ENCODE assay signal across 28 cellular contexts in genomic region chr12:116339062-116339461, GRCh38.
A peak's percentile ranks its signal among the peaks of the same experiment; 100 is the strongest.
DNase-seq lines count a peak whose midpoint lies in the region; ATAC-seq, FAIRE-seq and TF ChIP-seq lines count a peak whose summit lies in the region.
"Had no signal": no experiment of that assay in that cellular context is flagged by ENCODE, and none has a peak within 500 bp of the region (broad histone marks: within the 10 kb centered on the region; RNA-seq: fewer than 3 reads in every experiment).

No MANE protein-coding gene starts in this region.

- peaks cover 46 to 71% (median 61%) of the 10 kb centered on the region in 3 donors for H3K4me1 Mint-ChIP-seq in naive B cell
- peaks cover 30% of the 10 kb centered on the region for H3K4me1 Mint-ChIP-seq in nephron progenitor cell
- H3K4me1 Mint-ChIP-seq: mesothelial cell of epicardium, natural killer cell had no signal

- no peak for TF ChIP-seq RAD21 in GM12878 (IDR thresholded peaks at IDR 0.05; ENCODE audit: insufficient read depth, low read depth, low read length)

- H3K4me1 ChIP-seq in GM12878 (ENCODE audit: control insufficient read depth, insufficient read depth, low read length), result peaks cover 28% of the 10 kb centered on the region
- H3K4me1 ChIP-seq: left ventricle myocardium inferior, parathyroid adenoma, right atrium auricular region had no signal

- no peak overlapping the region for H3K9ac ChIP-seq in GM12878 (ENCODE audit: control insufficient read depth, insufficient read depth, low read length)
- H3K9ac ChIP-seq: parathyroid adenoma had no signal

- intact Hi-C loops in GM12878 (cut with micrococcal nuclease; ENCODE audit: unreplicated experiment), result loop anchor here (1.0 to 5.0 kb wide), 5 partner anchors 62 to 358 kb away; partner anchors contain the start of gene MED13L

- DNase-seq in NB4 (ENCODE audit: low read depth) (peak; percentile 47), GM12878 (ENCODE audit: low read depth, low spot score) (no peak), naive B cell (peak; percentile 51), nephron progenitor cell (no peak), NK-92 (lab: John Stamatoyannopoulos, UW; ENCODE audit: unreplicated experiment) (no peak), AML-193 (lab: John Stamatoyannopoulos, UW) (no peak)
- DNase-seq: activated CD4-positive, alpha-beta T cell treated with anti-CD3 and anti-CD28 coated beads, Interleukin-2, amount 50 U/mL, for 48 hours; activated CD8-positive, alpha-beta memory T cell treated with anti-CD3 and anti-CD28 coated beads, Interleukin-2, amount 50 U/mL, for 48 hours; amygdala; COR-L47; effector CD4-positive, alpha-beta T cell; KBM-7; left ventricle myocardium inferior; MG63; natural killer cell; NCI-H1694 treated with DMSO at 0.1 percent for 48 hours; stimulated activated CD4-positive, alpha-beta T cell treated with anti-CD3 and anti-CD28 coated beads, Interleukin-2, amount 100 ng/mL, for 24 hours had no signal

- no peak overlapping the region for H3K27ac ChIP-seq in GM12878 (ENCODE audit: control insufficient read depth, insufficient read depth)
- H3K27ac ChIP-seq: left ventricle myocardium inferior, parathyroid adenoma, right atrium auricular region, RWPE1 had no signal

- H3K36me3 ChIP-seq in GM12878 (ENCODE audit: control insufficient read depth in 2 of 2, insufficient read depth in 2 of 2, low read length in 1 of 2), result no peaks in the 10 kb centered on the region
- H3K36me3 ChIP-seq: left ventricle myocardium inferior, MG63, right atrium auricular region had no signal

- peaks cover 0 to 10% (median 0%) of the 10 kb centered on the region in 7 donors for H3K9me3 Mint-ChIP-seq in naive B cell
- H3K9me3 Mint-ChIP-seq in nephron progenitor cell, result peaks cover 20% of the 10 kb centered on the region
- H3K9me3 Mint-ChIP-seq: activated naive CD4-positive, alpha-beta T cell treated with anti-CD3 and anti-CD28 coated beads, Interleukin-2, amount 50 U/mL, for 24 hours; activated T-helper 17 cell treated with anti-CD3 and anti-CD28 coated beads, Interleukin-2, amount 50 U/mL, for 72 hours; natural killer cell had no signal

- no peaks in the 10 kb centered on the region for H3K27me3 ChIP-seq in GM12878 (replicated peaks in 1 of 2; ENCODE audit: control insufficient read depth in 2 of 2, insufficient read depth in 2 of 2, low read length in 1 of 2)
- H3K27me3 ChIP-seq: MG63, right atrium auricular region had no signal

- CTCF ChIA-PET in GM12878 (lab: Yijun Ruan, JAX), result interaction anchor here (1.6 kb wide), 1 partner anchor 218 kb away, joined by 4 read pairs; no protein-coding TSS in a partner anchor

- H3K9me3 ChIP-seq in GM12878 (replicated peaks; ENCODE audit: control insufficient read depth, insufficient read depth, low read length), result peaks cover 10% of the 10 kb centered on the region; the same call in 2 of the 3 replicates
- H3K9me3 ChIP-seq: right atrium auricular region had no signal

- H3K79me2 ChIP-seq in GM12878 (ENCODE audit: control insufficient read depth, insufficient read depth, low read length), result no peaks in the 10 kb centered on the region
- H3K79me2 ChIP-seq: parathyroid adenoma had no signal

- H3K27ac Mint-ChIP-seq in naive B cell (peak overlapping the region; percentile 82 to 100 (median 96)), nephron progenitor cell (no peak overlapping the region)
- H3K27ac Mint-ChIP-seq: activated naive CD4-positive, alpha-beta T cell treated with anti-CD3 and anti-CD28 coated beads, Interleukin-2, amount 50 U/mL, for 24 hours; mesothelial cell of epicardium; natural killer cell had no signal

- no peak for TF ChIP-seq POLR2A in NB4 (IDR thresholded peaks at IDR 0.05; ENCODE audit: extremely low read depth, insufficient read length)
- TF ChIP-seq POLR2A in GM12878 (IDR thresholded peaks at IDR 0.05; ENCODE audit: low read depth, low read length), result no peak

- WGBS in GM12878 (ENCODE audit: insufficient coverage, insufficient replicate concordance, low lambda C conversion rate, missing lambda C conversion rate), result 63% methylated on average over 3 of the region's 3 CpGs

- H3K4me3 ChIP-seq in NB4 (ENCODE audit: low read depth, low read length) (no peak overlapping the region), GM12878 (no peak overlapping the region)
- H3K4me3 ChIP-seq: left ventricle myocardium inferior, MG63, right atrium auricular region had no signal

- no peak overlapping the region for H3K4me2 ChIP-seq in GM12878 (ENCODE audit: control insufficient read depth, insufficient read depth)

- no peaks in the 10 kb centered on the region for H3K36me3 Mint-ChIP-seq in naive B cell
- peaks cover 4% of the 10 kb centered on the region for H3K36me3 Mint-ChIP-seq in nephron progenitor cell (ENCODE audit: low read depth)
- H3K36me3 Mint-ChIP-seq: activated naive CD4-positive, alpha-beta T cell treated with anti-CD3 and anti-CD28 coated beads, Interleukin-2, amount 50 U/mL, for 24 hours; mesothelial cell of epicardium; natural killer cell had no signal

- no peaks in the 10 kb centered on the region for H3K27me3 Mint-ChIP-seq in naive B cell
- peaks cover 7% of the 10 kb centered on the region for H3K27me3 Mint-ChIP-seq in nephron progenitor cell (ENCODE audit: low read depth, poor library complexity)
- H3K27me3 Mint-ChIP-seq: activated naive CD4-positive, alpha-beta T cell treated with anti-CD3 and anti-CD28 coated beads, Interleukin-2, amount 50 U/mL, for 24 hours had no signal

- FAIRE-seq in GM12878 (lab: Jason Lieb, UNC), result no peak
- FAIRE-seq: G401.6, TTC549 had no signal

- H3K4me3 Mint-ChIP-seq in naive B cell (peak overlapping the region in 5 of 8 donors; percentile 25 to 56 (median 34)), nephron progenitor cell (no peak overlapping the region)
- H3K4me3 Mint-ChIP-seq: activated naive CD4-positive, alpha-beta T cell treated with anti-CD3 and anti-CD28 coated beads, Interleukin-2, amount 50 U/mL, for 24 hours; activated T-helper 17 cell treated with anti-CD3 and anti-CD28 coated beads, Interleukin-2, amount 50 U/mL, for 72 hours; mesothelial cell of epicardium; natural killer cell had no signal

- SMC1A ChIA-PET in GM12878 (lab: Charles Lee; ENCODE audit: uncharacterized antibody, unreplicated experiment), result no interaction called here

- no peak for TF ChIP-seq CTCF in NB4 (IDR thresholded peaks at IDR 0.05; ENCODE audit: low read depth, low read length)
- TF ChIP-seq CTCF in GM12878 (IDR thresholded peaks at IDR 0.05 in 2 of 3, conservative IDR thresholded peaks at IDR 0.05 in 1 of 3; ENCODE audit: control insufficient read depth in 2 of 3, extremely low read depth in 1 of 3, insufficient read depth in 1 of 3, low read depth in 3 of 3, low read length in 3 of 3), result no peak
- no peak for TF ChIP-seq CTCF in nephron progenitor cell (IDR thresholded peaks at IDR 0.05)

- no peak for TF ChIP-seq EP300 in GM12878 (IDR thresholded peaks at IDR 0.05; ENCODE audit: borderline replicate concordance in 1 of 2, control insufficient read depth in 1 of 2, low read depth in 2 of 2, low read length in 2 of 2)

- RAD21 ChIA-PET in GM12878 (lab: Charles Lee; ENCODE audit: unreplicated experiment), result no interaction called here

- H2AFZ ChIP-seq in GM12878 (ENCODE audit: control insufficient read depth, low read depth, low read length), result no peak overlapping the region
- H2AFZ ChIP-seq: parathyroid adenoma had no signal

- no TSS peak for BruUV-seq in GM12878 (replicated peaks; lab: Mats Ljungman, UMichigan)

- no peaks in the 10 kb centered on the region for H4K20me1 ChIP-seq in GM12878 (ENCODE audit: control insufficient read depth, insufficient read depth)

- in situ Hi-C loops in GM12878 (cut with MboI), result no loop called here

- POLR2A ChIA-PET in GM12878 (lab: Charles Lee), result interaction anchor here (0.6 to 0.7 kb wide), 2 partner anchors 15 to 220 kb away, joined by 3 read pairs; partner anchors contain the start of gene MAP1LC3B2

- ATAC-seq in HG03354 (IDR thresholded peaks at IDR 0.05; ENCODE audit: poor library complexity, severe bottlenecking, unreplicated experiment), result peak; percentile 39
- ATAC-seq in GM12878, result 0 out of 3 replicates have a peak, but pooled peaks have one; percentile 5
- peak; percentile 24 to 35 for ATAC-seq in naive B cell (ENCODE audit: low read depth in 2 of 2)
- no peak for ATAC-seq in HG03196 (IDR thresholded peaks at IDR 0.05; ENCODE audit: unreplicated experiment)
- ATAC-seq: activated CD4-positive, CD25-positive, alpha-beta regulatory T cell treated with anti-CD3 and anti-CD28 coated beads, Interleukin-2, amount 50 U/mL, for 24 hours; activated T-helper 17 cell treated with anti-CD3 and anti-CD28 coated beads, Interleukin-2, amount 50 U/mL, for 72 hours; natural killer cell had no signal

TF ChIP-seq in GM12878, 131 proteins besides CTCF, POLR2A, EP300 and RAD21:
- TF ChIP-seq SPI1 (IDR thresholded peaks at IDR 0.05; ENCODE audit: borderline replicate concordance, insufficient read depth, low read depth, low read length) (peak; percentile 80; the same call in 1 of the 2 replicates), MAX (IDR thresholded peaks at IDR 0.05; ENCODE audit: low read depth, low read length) (no peak)

Comparison
In these comparisons a context has a peak if more than half of its experiments do, and no peak if none do; other contexts are left out.
1. DNase-seq: peak in NB4 (single experiment) and naive B cell (single experiment); none in GM12878 (single experiment), nephron progenitor cell (single experiment), NK-92 (single experiment) and AML-193 (0 of 2).